1 cellular context compared by ENCODE assay signal in the genomic region with DNA sequence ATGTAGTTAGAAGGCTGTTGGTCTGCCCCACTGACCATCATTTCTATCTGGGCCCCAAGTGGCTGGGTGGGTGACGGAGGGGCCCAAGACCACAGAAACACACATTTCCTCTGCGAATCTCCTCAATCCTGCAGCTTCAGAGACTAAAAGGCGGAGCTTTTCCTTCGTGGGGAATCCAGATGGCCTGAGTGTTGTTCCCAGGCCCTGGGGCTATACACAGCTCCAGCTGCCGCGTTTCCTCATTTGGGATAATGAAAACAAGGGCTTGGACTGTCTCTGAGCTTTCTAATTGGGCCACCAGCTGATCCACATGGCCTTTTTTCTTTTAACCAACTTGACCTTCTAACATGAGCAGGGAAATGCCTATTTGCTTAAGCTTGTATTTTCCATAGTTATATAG.
TF ChIP-seq lines count a peak whose summit lies in the region.

No MANE protein-coding gene starts in this region.

TF ChIP-seq in SK-N-SH, 30 proteins besides CTCF, POLR2A, EP300 and RAD21 (continued from another document):
- TF ChIP-seq, protein P1, sequence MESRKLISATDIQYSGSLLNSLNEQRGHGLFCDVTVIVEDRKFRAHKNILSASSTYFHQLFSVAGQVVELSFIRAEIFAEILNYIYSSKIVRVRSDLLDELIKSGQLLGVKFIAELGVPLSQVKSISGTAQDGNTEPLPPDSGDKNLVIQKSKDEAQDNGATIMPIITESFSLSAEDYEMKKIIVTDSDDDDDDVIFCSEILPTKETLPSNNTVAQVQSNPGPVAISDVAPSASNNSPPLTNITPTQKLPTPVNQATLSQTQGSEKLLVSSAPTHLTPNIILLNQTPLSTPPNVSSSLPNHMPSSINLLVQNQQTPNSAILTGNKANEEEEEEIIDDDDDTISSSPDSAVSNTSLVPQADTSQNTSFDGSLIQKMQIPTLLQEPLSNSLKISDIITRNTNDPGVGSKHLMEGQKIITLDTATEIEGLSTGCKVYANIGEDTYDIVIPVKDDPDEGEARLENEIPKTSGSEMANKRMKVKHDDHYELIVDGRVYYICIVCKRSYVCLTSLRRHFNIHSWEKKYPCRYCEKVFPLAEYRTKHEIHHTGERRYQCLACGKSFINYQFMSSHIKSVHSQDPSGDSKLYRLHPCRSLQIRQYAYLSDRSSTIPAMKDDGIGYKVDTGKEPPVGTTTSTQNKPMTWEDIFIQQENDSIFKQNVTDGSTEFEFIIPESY (IDR thresholded peaks at IDR 0.05; ENCODE audit: borderline replicate concordance, low read depth), result no peak
- TF ChIP-seq, protein P2, sequence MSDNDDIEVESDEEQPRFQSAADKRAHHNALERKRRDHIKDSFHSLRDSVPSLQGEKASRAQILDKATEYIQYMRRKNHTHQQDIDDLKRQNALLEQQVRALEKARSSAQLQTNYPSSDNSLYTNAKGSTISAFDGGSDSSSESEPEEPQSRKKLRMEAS (IDR thresholded peaks at IDR 0.05; ENCODE audit: low read depth), result no peak
- TF ChIP-seq SIN3A (IDR thresholded peaks at IDR 0.05; ENCODE audit: borderline replicate concordance, low read depth, low read length), result no peak
- no peak for TF ChIP-seq POLR2AphosphoS5 (IDR thresholded peaks at IDR 0.05; ENCODE audit: low read depth, low read length)
- peak; percentile 76 for TF ChIP-seq FOXJ3 (CRISPR knock-in tag; IDR thresholded peaks at IDR 0.05)
- TF ChIP-seq TEAD4 (IDR thresholded peaks at IDR 0.05; ENCODE audit: borderline replicate concordance, insufficient read depth), result no peak
- peak; percentile 78 for TF ChIP-seq CHD2 (IDR thresholded peaks at IDR 0.05; ENCODE audit: low read length, partially characterized antibody)
- TF ChIP-seq, protein P3, sequence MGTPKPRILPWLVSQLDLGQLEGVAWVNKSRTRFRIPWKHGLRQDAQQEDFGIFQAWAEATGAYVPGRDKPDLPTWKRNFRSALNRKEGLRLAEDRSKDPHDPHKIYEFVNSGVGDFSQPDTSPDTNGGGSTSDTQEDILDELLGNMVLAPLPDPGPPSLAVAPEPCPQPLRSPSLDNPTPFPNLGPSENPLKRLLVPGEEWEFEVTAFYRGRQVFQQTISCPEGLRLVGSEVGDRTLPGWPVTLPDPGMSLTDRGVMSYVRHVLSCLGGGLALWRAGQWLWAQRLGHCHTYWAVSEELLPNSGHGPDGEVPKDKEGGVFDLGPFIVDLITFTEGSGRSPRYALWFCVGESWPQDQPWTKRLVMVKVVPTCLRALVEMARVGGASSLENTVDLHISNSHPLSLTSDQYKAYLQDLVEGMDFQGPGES (IDR thresholded peaks at IDR 0.05; ENCODE audit: low read depth, low read length), result no peak
- peak; percentile 17; the same call in 1 of the 2 replicates for TF ChIP-seq MXI1 (IDR thresholded peaks at IDR 0.05; ENCODE audit: low read depth, low read length)
- no peak for TF ChIP-seq TAF1 (IDR thresholded peaks at IDR 0.05; ENCODE audit: borderline replicate concordance, low read depth, low read length)
- TF ChIP-seq GATA2 (CRISPR knock-in tag; IDR thresholded peaks at IDR 0.05), result no peak
- TF ChIP-seq REST (IDR thresholded peaks at IDR 0.05; ENCODE audit: low read depth, low read length), result no peak
- TF ChIP-seq FOSL2 (IDR thresholded peaks at IDR 0.05; ENCODE audit: borderline replicate concordance, low read depth), result no peak
- TF ChIP-seq, protein P4, sequence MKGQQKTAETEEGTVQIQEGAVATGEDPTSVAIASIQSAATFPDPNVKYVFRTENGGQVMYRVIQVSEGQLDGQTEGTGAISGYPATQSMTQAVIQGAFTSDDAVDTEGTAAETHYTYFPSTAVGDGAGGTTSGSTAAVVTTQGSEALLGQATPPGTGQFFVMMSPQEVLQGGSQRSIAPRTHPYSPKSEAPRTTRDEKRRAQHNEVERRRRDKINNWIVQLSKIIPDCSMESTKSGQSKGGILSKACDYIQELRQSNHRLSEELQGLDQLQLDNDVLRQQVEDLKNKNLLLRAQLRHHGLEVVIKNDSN (IDR thresholded peaks at IDR 0.05; ENCODE audit: borderline replicate concordance, low read depth), result no peak
- no peak for TF ChIP-seq ELF1 (IDR thresholded peaks at IDR 0.05)
- no peak for TF ChIP-seq JUND (IDR thresholded peaks at IDR 0.05)
- TF ChIP-seq, protein P5, sequence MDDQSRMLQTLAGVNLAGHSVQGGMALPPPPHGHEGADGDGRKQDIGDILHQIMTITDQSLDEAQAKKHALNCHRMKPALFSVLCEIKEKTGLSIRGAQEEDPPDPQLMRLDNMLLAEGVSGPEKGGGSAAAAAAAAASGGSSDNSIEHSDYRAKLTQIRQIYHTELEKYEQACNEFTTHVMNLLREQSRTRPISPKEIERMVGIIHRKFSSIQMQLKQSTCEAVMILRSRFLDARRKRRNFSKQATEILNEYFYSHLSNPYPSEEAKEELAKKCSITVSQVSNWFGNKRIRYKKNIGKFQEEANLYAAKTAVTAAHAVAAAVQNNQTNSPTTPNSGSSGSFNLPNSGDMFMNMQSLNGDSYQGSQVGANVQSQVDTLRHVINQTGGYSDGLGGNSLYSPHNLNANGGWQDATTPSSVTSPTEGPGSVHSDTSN (IDR thresholded peaks at IDR 0.05), result no peak
- no peak for TF ChIP-seq YY1 (IDR thresholded peaks at IDR 0.05; ENCODE audit: low read depth)
- peak; percentile 74 for TF ChIP-seq RCOR1 (IDR thresholded peaks at IDR 0.05; ENCODE audit: low read length)
- TF ChIP-seq GABPA (IDR thresholded peaks at IDR 0.05; ENCODE audit: low read depth), result no peak
- no peak for TF ChIP-seq RXRA (IDR thresholded peaks at IDR 0.05; ENCODE audit: borderline replicate concordance, low read depth)
- peak; percentile 22; the same call in 1 of the 2 replicates for TF ChIP-seq TCF12 (IDR thresholded peaks at IDR 0.05)
- no peak for TF ChIP-seq NRF1 (IDR thresholded peaks at IDR 0.05; ENCODE audit: low read depth, low read length)
